Comparison of ENCODE assay signal across 13 cellular contexts in genomic region chr20:38829296-38829875, GRCh38. TPM values are rescaled to one million over a fixed set of nuclear protein-coding genes. Genes with fewer than 3 reads are reported as not detected.
DNase-seq lines count a peak whose midpoint lies in the region; ATAC-seq and TF ChIP-seq lines count a peak whose summit lies in the region.
"Had no signal": no experiment of that assay in that cellular context is flagged by ENCODE, and none has a peak within 500 bp of the region (broad histone marks: within the 10 kb centered on the region; RNA-seq: fewer than 3 reads in every experiment).

No MANE protein-coding gene starts in this region.

- intact Hi-C loops in heart right ventricle (cut with DNase I) (loop anchor here in 1 of 10 donors (5.0 kb wide), 1 partner anchor 53 kb away; no protein-coding TSS in a partner anchor), cardiac septum (cut with DNase I) (no loop called here), right cardiac atrium (cut with DNase I) (no loop called here), vagina (cut with DNase I) (no loop called here)

- peaks cover 0 to 28% (median 3%) of the 10 kb centered on the region in 7 donors for H3K27me3 ChIP-seq in heart right ventricle
- no peaks in the 10 kb centered on the region for H3K27me3 ChIP-seq in right cardiac atrium (ENCODE audit: control insufficient read depth, insufficient read depth)
- no peaks in the 10 kb centered on the region for H3K27me3 ChIP-seq in vagina

- CTCF ChIA-PET in activated CD8-positive, alpha-beta memory T cell treated with anti-CD3 and anti-CD28 coated beads, Interleukin-2, amount 10 ng/mL, durations not matched to agents 7 days and 5 days (lab: Charles Lee) = no interaction called here

- TF ChIP-seq CTCF in heart right ventricle (IDR thresholded peaks at IDR 0.05) = no peak
- no peak for TF ChIP-seq CTCF in vagina (IDR thresholded peaks at IDR 0.05)

- H3K4me3 Mint-ChIP-seq in activated CD8-positive, alpha-beta memory T cell treated with anti-CD3 and anti-CD28 coated beads, Interleukin-2, amount 10 ng/mL, durations not matched to agents 7 days and 5 days = no peak overlapping the region
- H3K4me3 Mint-ChIP-seq: GM23338 had no signal

- H3K36me3 ChIP-seq in heart right ventricle (peaks cover 0 to 3% (median 0%) of the 10 kb centered on the region in 9 donors), vagina (no peaks in the 10 kb centered on the region)

- peaks cover 88% of the 10 kb centered on the region for H3K4me1 Mint-ChIP-seq in activated CD8-positive, alpha-beta memory T cell treated with anti-CD3 and anti-CD28 coated beads, Interleukin-2, amount 10 ng/mL, durations not matched to agents 7 days and 5 days

- H3K9me3 ChIP-seq in heart right ventricle (no peaks in the 10 kb centered on the region), right cardiac atrium (ENCODE audit: control insufficient read depth, low read length) (no peaks in the 10 kb centered on the region), vagina (no peaks in the 10 kb centered on the region)

- no peaks in the 10 kb centered on the region for H3K9me3 Mint-ChIP-seq in activated CD8-positive, alpha-beta memory T cell treated with anti-CD3 and anti-CD28 coated beads, Interleukin-2, amount 10 ng/mL, durations not matched to agents 7 days and 5 days (ENCODE audit: low read depth)
- H3K9me3 Mint-ChIP-seq: GM23338 had no signal

- H3K27ac ChIP-seq in heart right ventricle = peak overlapping the region in 6 of 10 donors; percentile 16 to 55 (median 28)
- H3K27ac ChIP-seq in right cardiac atrium (ENCODE audit: low read length) = peak overlapping the region; percentile 8
- no peak overlapping the region for H3K27ac ChIP-seq in vagina
- H3K27ac ChIP-seq: SK-N-MC had no signal

- ATAC-seq in heart right ventricle = peak in 5 of 8 donors; percentile 13 to 49 (median 23)
- no peak for ATAC-seq in activated CD8-positive, alpha-beta memory T cell treated with anti-CD3 and anti-CD28 coated beads, Interleukin-2, amount 10 ng/mL, durations not matched to agents 7 days and 5 days
- no peak for ATAC-seq in right cardiac atrium
- ATAC-seq: GM23338 had no signal

- no peak overlapping the region for H3K4me3 ChIP-seq in heart right ventricle
- no peak overlapping the region for H3K4me3 ChIP-seq in right cardiac atrium (ENCODE audit: low read length)
- no peak overlapping the region for H3K4me3 ChIP-seq in vagina
- H3K4me3 ChIP-seq: GM23338, SK-N-MC had no signal

- WGBS in heart right ventricle, 2 donors = 60 to 61% methylated on average over 7 of the region's 7 CpGs
- WGBS in right cardiac atrium = 63% methylated on average over 7 of the region's 7 CpGs

- no peak for TF ChIP-seq POLR2A in vagina (IDR thresholded peaks at IDR 0.05)

- H3K27me3 Mint-ChIP-seq in activated CD8-positive, alpha-beta memory T cell treated with anti-CD3 and anti-CD28 coated beads, Interleukin-2, amount 10 ng/mL, durations not matched to agents 7 days and 5 days = no peaks in the 10 kb centered on the region

- H3K4me1 ChIP-seq in heart right ventricle = peaks cover 6 to 69% (median 42%) of the 10 kb centered on the region in 9 donors
- H3K4me1 ChIP-seq in right cardiac atrium (ENCODE audit: control insufficient read depth, insufficient read depth, low read length) = peaks cover 10% of the 10 kb centered on the region
- peaks cover 11% of the 10 kb centered on the region for H3K4me1 ChIP-seq in vagina

- H3K36me3 Mint-ChIP-seq in activated CD8-positive, alpha-beta memory T cell treated with anti-CD3 and anti-CD28 coated beads, Interleukin-2, amount 10 ng/mL, durations not matched to agents 7 days and 5 days = peaks cover 73% of the 10 kb centered on the region

- H3K27ac Mint-ChIP-seq in activated CD8-positive, alpha-beta memory T cell treated with anti-CD3 and anti-CD28 coated beads, Interleukin-2, amount 10 ng/mL, durations not matched to agents 7 days and 5 days = peak overlapping the region; percentile 29
- H3K27ac Mint-ChIP-seq: GM23338, progenitor cell of endocrine pancreas had no signal

- DNase-seq in heart right ventricle = no peak
- DNase-seq in cardiac septum (ENCODE audit: low spot score) = no peak
- DNase-seq in activated CD8-positive, alpha-beta memory T cell treated with anti-CD3 and anti-CD28 coated beads, Interleukin-2, amount 10 ng/mL, durations not matched to agents 7 days and 5 days = peak; percentile 31
- DNase-seq in right cardiac atrium = peak in 1 of 3 donors; percentile 53
- peak; percentile 74 to 89 for DNase-seq in vagina (ENCODE audit: extremely low spot score in 2 of 2)
- no peak for DNase-seq in NCI-H1417 treated with DMSO at 0.1 percent for 48 hours (lab: John Stamatoyannopoulos, UW)
- DNase-seq in OCI-M1 (lab: John Stamatoyannopoulos, UW) = no peak
- DNase-seq: GF-D8, NCI-H2081, NCI-H524 had no signal

RNA-seq across cellular contexts. Expression of gene PPP1R16B, which starts 23.9 kb away (rescaled TPM):
- total RNA-seq in heart right ventricle (10 to 100 TPM in 2 of 10 donors, 1 to 10 TPM in 8; 2.7 to 13.8 (median 6.6) TPM), cardiac septum (1.7 TPM), right cardiac atrium (1 to 10 TPM; 5.1 to 9.1 (median 7.0) TPM), vagina (6.4 TPM)
- polyA plus RNA-seq in heart right ventricle (1 to 10 TPM; 2.5 to 5.4 TPM), right cardiac atrium (4.9 TPM)
- total RNA-seq in activated CD8-positive, alpha-beta memory T cell treated with anti-CD3 and anti-CD28 coated beads, Interleukin-2, amount 10 ng/mL, durations not matched to agents 7 days and 5 days = 100 to 1,000 TPM in 1 of 2 experiments, 10 to 100 TPM in 1; 86.5 to 128 TPM
- total RNA-seq: progenitor cell of endocrine pancreas had no signal

Comparison
In these comparisons a context has a peak if more than half of its experiments do, and no peak if none do; other contexts are left out.
1. ATAC-seq: peak in heart right ventricle (5 of 8); none in activated CD8-positive, alpha-beta memory T cell treated with anti-CD3 and anti-CD28 coated beads, Interleukin-2, amount 10 ng/mL, durations not matched to agents 7 days and 5 days (single experiment) and right cardiac atrium (0 of 2).
2. DNase-seq: peak in activated CD8-positive, alpha-beta memory T cell treated with anti-CD3 and anti-CD28 coated beads, Interleukin-2, amount 10 ng/mL, durations not matched to agents 7 days and 5 days (single experiment) and vagina (2 of 2); none in heart right ventricle (0 of 2), cardiac septum (single experiment), NCI-H1417 treated with DMSO at 0.1 percent for 48 hours (single experiment) and OCI-M1 (single experiment).
3. RNA of gene PPP1R16B, which starts 23.9 kb away (total RNA-seq): 86.5 to 128 TPM in activated CD8-positive, alpha-beta memory T cell treated with anti-CD3 and anti-CD28 coated beads, Interleukin-2, amount 10 ng/mL, durations not matched to agents 7 days and 5 days; 5.1 to 9.1 TPM in right cardiac atrium, 2.7 to 13.8 TPM in heart right ventricle, 6.4 TPM in vagina (single experiment) and 1.7 TPM in cardiac septum (single experiment); every median in the first group is over 4 times any median in the second.